Comparison of ENCODE assay signal across 18 cellular contexts in the genomic region with DNA sequence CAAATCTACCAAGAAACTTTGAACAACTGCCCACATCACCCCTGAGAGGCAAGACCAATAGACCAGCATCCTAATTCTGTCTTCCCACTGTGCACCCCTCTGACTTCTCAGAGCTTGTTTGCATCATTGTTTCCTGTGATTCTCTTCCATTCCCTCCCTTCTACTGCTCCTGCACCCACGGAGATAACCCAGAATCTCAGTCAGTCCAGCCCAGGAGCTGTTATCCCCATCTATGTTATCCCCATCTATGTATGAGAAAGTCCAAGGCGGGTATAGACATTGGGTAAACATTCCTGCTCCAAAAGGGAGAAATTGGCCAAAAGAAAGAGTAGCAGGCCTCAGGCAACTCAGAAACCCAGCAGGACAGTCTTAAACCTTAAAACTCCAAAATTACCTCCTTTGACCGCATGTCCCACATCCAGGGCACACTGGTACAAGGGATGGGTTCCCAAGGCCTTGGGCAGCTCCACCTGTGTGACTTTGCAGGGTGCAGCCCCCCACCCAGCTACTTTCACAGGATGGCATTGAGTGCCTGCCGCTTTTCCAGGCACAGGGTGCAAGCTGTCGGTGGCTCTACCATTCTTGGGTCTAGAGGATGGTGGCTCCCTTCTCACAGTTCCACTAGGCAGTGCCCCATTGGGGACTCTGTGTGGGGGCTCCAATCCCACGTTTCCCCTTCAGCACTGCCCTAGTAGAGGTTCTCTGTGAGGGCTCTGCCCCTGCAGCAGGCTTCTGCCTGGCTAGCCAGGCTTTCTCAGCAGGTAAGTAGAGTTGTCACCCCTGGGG.
DNase-seq lines count a peak whose midpoint lies in the region; ATAC-seq and TF ChIP-seq lines count a peak whose summit lies in the region.
"Had no signal": no experiment of that assay in that cellular context is flagged by ENCODE, and none has a peak within 500 bp of the region (broad histone marks: within the 10 kb centered on the region; RNA-seq: fewer than 3 reads in every experiment).

No MANE protein-coding gene starts in this region.

- H3K36me3 ChIP-seq in BLaER1, result no peaks in the 10 kb centered on the region
- H3K36me3 ChIP-seq in endodermal cell (ENCODE audit: control insufficient read depth, insufficient read depth, low read length), result no peaks in the 10 kb centered on the region
- H3K36me3 ChIP-seq in stomach, result no peaks in the 10 kb centered on the region
- H3K36me3 ChIP-seq: HAP-1 had no signal

- H3K4me2 ChIP-seq in BLaER1, result peak overlapping the region; percentile 18; the same call in 1 of the 2 replicates

- H3K27ac ChIP-seq in BLaER1 (no peak overlapping the region), endodermal cell (ENCODE audit: low read depth, low read length) (no peak overlapping the region), stomach (no peak overlapping the region)
- H3K27ac ChIP-seq in CD4-positive, alpha-beta T cell (ENCODE audit: low read depth, low read length), result no peak overlapping the region

- ATAC-seq in GM21825 (IDR thresholded peaks at IDR 0.05; ENCODE audit: unreplicated experiment), result no peak
- ATAC-seq in CD4-positive, alpha-beta T cell (ENCODE audit: poor library complexity), result no peak
- ATAC-seq: HepG2 had no signal

- POLR2A ChIA-PET in CD4-positive, alpha-beta T cell (lab: Charles Lee), result no interaction called here

- H3K9me3 ChIP-seq in BLaER1 (peaks cover 6% of the 10 kb centered on the region; the same call in 1 of the 2 replicates), endodermal cell (ENCODE audit: control insufficient read depth, low read length) (no peaks in the 10 kb centered on the region), stomach (no peaks in the 10 kb centered on the region)
- no peaks in the 10 kb centered on the region for H3K9me3 ChIP-seq in CD4-positive, alpha-beta T cell (ENCODE audit: control insufficient read depth, low read length)
- H3K9me3 ChIP-seq: Caco-2, HAP-1 had no signal

- DNase-seq in activated CD8-positive, alpha-beta memory T cell treated with anti-CD3 and anti-CD28 coated beads, Interleukin-2, amount 50 U/mL, for 48 hours, result peak; percentile 22
- DNase-seq in endodermal cell (peak; percentile 19), stomach (peak; percentile 17), NAMALWA (ENCODE audit: low spot score) (no peak), SIG-M5 treated with dmso at 0.1 percent for 504 hours (lab: John Stamatoyannopoulos, UW; ENCODE audit: unreplicated experiment) (no peak)
- no peak for DNase-seq in CD4-positive, alpha-beta T cell
- DNase-seq: 8988T; C1 segment of cervical spinal cord; Caco-2; CD4-positive, CD25-positive, alpha-beta regulatory T cell; DMS79 treated with DMSO at 0.1 percent for 48 hours; GF-D8 had no signal

- no peak for TF ChIP-seq CTCF in endodermal cell (conservative IDR thresholded peaks at IDR 0.05)
- TF ChIP-seq CTCF in stomach (IDR thresholded peaks at IDR 0.05), result no peak
- no peak for TF ChIP-seq CTCF in CD4-positive, alpha-beta T cell (IDR thresholded peaks at IDR 0.05)

- H3K9ac ChIP-seq in BLaER1 (no peak overlapping the region), endodermal cell (ENCODE audit: extremely low read depth, low read length, poor library complexity, severe bottlenecking) (no peak overlapping the region)

- H3K4me3 ChIP-seq in BLaER1, result no peak overlapping the region
- no peak overlapping the region for H3K4me3 ChIP-seq in endodermal cell (ENCODE audit: low read length)
- H3K4me3 ChIP-seq in stomach, result no peak overlapping the region
- H3K4me3 ChIP-seq: HAP-1 had no signal

- TF ChIP-seq EP300 in stomach (IDR thresholded peaks at IDR 0.05), result no peak

- H4K20me1 ChIP-seq in BLaER1, result no peaks in the 10 kb centered on the region

- H3K27me3 ChIP-seq in BLaER1, result no peaks in the 10 kb centered on the region
- no peaks in the 10 kb centered on the region for H3K27me3 ChIP-seq in endodermal cell (ENCODE audit: control insufficient read depth, insufficient read depth, low read length, poor library complexity, severe bottlenecking)
- peaks cover 0 to 9% (median 0%) of the 10 kb centered on the region in 3 donors for H3K27me3 ChIP-seq in stomach
- peaks cover 9% of the 10 kb centered on the region for H3K27me3 ChIP-seq in CD4-positive, alpha-beta T cell (ENCODE audit: control insufficient read depth, insufficient read depth, low read length)

- CTCF ChIA-PET in CD4-positive, alpha-beta T cell (lab: Charles Lee), result no interaction called here

- H3K27me3 Mint-ChIP-seq in endodermal cell (ENCODE audit: insufficient read depth), result peaks cover 13% of the 10 kb centered on the region
- peaks cover 35% of the 10 kb centered on the region for H3K27me3 Mint-ChIP-seq in CD4-positive, alpha-beta T cell

- H3K4me1 ChIP-seq in BLaER1, result peaks cover 16% of the 10 kb centered on the region
- H3K4me1 ChIP-seq in endodermal cell (ENCODE audit: control insufficient read depth, insufficient read depth, low read length), result no peaks in the 10 kb centered on the region
- no peaks in the 10 kb centered on the region for H3K4me1 ChIP-seq in stomach
- H3K4me1 ChIP-seq: Caco-2, HAP-1 had no signal

- no peak overlapping the region for H3K27ac Mint-ChIP-seq in endodermal cell
- H3K27ac Mint-ChIP-seq in CD4-positive, alpha-beta T cell, result no peak overlapping the region
- H3K27ac Mint-ChIP-seq: B cell; CD4-positive, CD25-positive, alpha-beta regulatory T cell; IgD-negative memory B cell had no signal

- H3K36me3 Mint-ChIP-seq in endodermal cell (ENCODE audit: low read depth), result no peaks in the 10 kb centered on the region
- H3K36me3 Mint-ChIP-seq in CD4-positive, alpha-beta T cell (ENCODE audit: low read depth), result no peaks in the 10 kb centered on the region
- H3K36me3 Mint-ChIP-seq: CD4-positive, CD25-positive, alpha-beta regulatory T cell; IgD-negative memory B cell had no signal

- H3K9me3 Mint-ChIP-seq in endodermal cell, result no peaks in the 10 kb centered on the region
- H3K9me3 Mint-ChIP-seq in CD4-positive, alpha-beta T cell, result no peaks in the 10 kb centered on the region
- H3K9me3 Mint-ChIP-seq: CD4-positive, CD25-positive, alpha-beta regulatory T cell had no signal

- 84 to 92% methylated on average over 3 to 6 of the region's 6 CpGs for WGBS in endodermal cell (ENCODE audit: insufficient coverage in 1 of 2, insufficient read length in 1 of 2), 2 experiments
- WGBS in stomach, 5 donors, result 51 to 65% (median 60%) methylated on average over 3 to 6 of the region's 6 CpGs

- no peak overlapping the region for H3K4me3 Mint-ChIP-seq in endodermal cell
- no peak overlapping the region for H3K4me3 Mint-ChIP-seq in CD4-positive, alpha-beta T cell
- H3K4me3 Mint-ChIP-seq: B cell; CD4-positive, CD25-positive, alpha-beta regulatory T cell; IgD-negative memory B cell had no signal

- intact Hi-C loops in stomach (cut with DNase I; ENCODE audit: low total_unique reads), result no loop called here
- intact Hi-C loops in CD4-positive, alpha-beta T cell (cut with DNase I, micrococcal nuclease), result no loop called here

- no peak for TF ChIP-seq POLR2A in stomach (IDR thresholded peaks at IDR 0.05)

- peaks cover 12% of the 10 kb centered on the region for H3K4me1 Mint-ChIP-seq in endodermal cell
- H3K4me1 Mint-ChIP-seq in CD4-positive, alpha-beta T cell (ENCODE audit: low read depth), result no peaks in the 10 kb centered on the region
- H3K4me1 Mint-ChIP-seq: B cell; CD4-positive, CD25-positive, alpha-beta regulatory T cell; IgD-negative memory B cell had no signal

Comparison
In these comparisons a context has a peak if more than half of its experiments do, and no peak if none do; other contexts are left out.
1. DNase-seq: peak in activated CD8-positive, alpha-beta memory T cell treated with anti-CD3 and anti-CD28 coated beads, Interleukin-2, amount 50 U/mL, for 48 hours (single experiment), endodermal cell (single experiment) and stomach (single experiment); none in CD4-positive, alpha-beta T cell (0 of 10), NAMALWA (single experiment) and SIG-M5 treated with dmso at 0.1 percent for 504 hours (single experiment).